In genomic region chr9:37566716-37567115, GRCh38 we compare ENCODE assay signal across 1 cellular context.
TF ChIP-seq lines count a peak whose summit lies in the region.

No MANE protein-coding gene starts in this region.

TF ChIP-seq in GM12878, 131 proteins besides CTCF, POLR2A, EP300 and RAD21:
- 0 out of 2 replicates have a peak, but pooled peaks have one; percentile 2 for TF ChIP-seq TCF12 (IDR thresholded peaks at IDR 0.05; ENCODE audit: low read depth, low read length)
- TF ChIP-seq ATF2 (IDR thresholded peaks at IDR 0.05; ENCODE audit: low read length) = peak; percentile 72; the same call in 1 of the 2 replicates
- TF ChIP-seq ZBED1 (IDR thresholded peaks at IDR 0.05; ENCODE audit: borderline replicate concordance) = peak; percentile 17; the same call in 1 of the 2 replicates
- TF ChIP-seq ELK1 (IDR thresholded peaks at IDR 0.05; ENCODE audit: low read depth, low read length) = no peak
- no peak for TF ChIP-seq CEBPB (IDR thresholded peaks at IDR 0.05; ENCODE audit: borderline replicate concordance in 1 of 2, low read depth in 2 of 2, low read length in 2 of 2)
- peak; percentile 45 for TF ChIP-seq JUNB (IDR thresholded peaks at IDR 0.05)
- peak; percentile 81 for TF ChIP-seq FOXM1 (IDR thresholded peaks at IDR 0.05; ENCODE audit: low read depth, low read length)
- TF ChIP-seq NFIC (IDR thresholded peaks at IDR 0.05; ENCODE audit: low read depth, low read length) = peak; percentile 68
- TF ChIP-seq PML (IDR thresholded peaks at IDR 0.05; ENCODE audit: low read length) = peak; percentile 18; the same call in 1 of the 2 replicates
- TF ChIP-seq RUNX3 (IDR thresholded peaks at IDR 0.05; ENCODE audit: low read length) = peak; percentile 34
- peak; percentile 41; the same call in 1 of the 2 replicates for TF ChIP-seq CREM (IDR thresholded peaks at IDR 0.05; ENCODE audit: low read depth)
- TF ChIP-seq BCL3 (IDR thresholded peaks at IDR 0.05; ENCODE audit: borderline replicate concordance, insufficient read depth, low read depth, low read length, poor library complexity, severe bottlenecking) = peak; percentile 94
- no peak for TF ChIP-seq ZZZ3 (IDR thresholded peaks at IDR 0.05; ENCODE audit: control insufficient read depth, insufficient read length, low read depth)
